Comparison of ENCODE assay signal across 8 cellular contexts in genomic region chr10:71621783-71622526, GRCh38.
DNase-seq lines count a peak whose midpoint lies in the region; ATAC-seq and TF ChIP-seq lines count a peak whose summit lies in the region.

No MANE protein-coding gene starts in this region.

- no peak overlapping the region for H3K27ac Mint-ChIP-seq in activated naive CD4-positive, alpha-beta T cell treated with anti-CD3 and anti-CD28 coated beads, Interleukin-2, amount 50 U/mL, for 72 hours

- H3K27ac ChIP-seq in heart left ventricle (peak overlapping the region in 2 of 12 donors; percentile 8 to 9), psoas muscle (no peak overlapping the region)

- H3K9ac ChIP-seq in adipocyte (ENCODE audit: low read length) = peak overlapping the region; percentile 77

- WGBS in heart left ventricle, 4 donors = 58 to 75% (median 64%) methylated on average over 11 of the region's 11 CpGs
- WGBS in psoas muscle, 3 donors = 45 to 67% (median 51%) methylated on average over 11 of the region's 11 CpGs

- H3K36me3 ChIP-seq in adipocyte (ENCODE audit: control insufficient read depth, insufficient read depth, low read length, severe bottlenecking) (no peaks in the 10 kb centered on the region), heart left ventricle (no peaks in the 10 kb centered on the region), psoas muscle (ENCODE audit: insufficient read depth in 1 of 2, low read depth in 1 of 2) (no peaks in the 10 kb centered on the region)

- H3K4me1 ChIP-seq in adipocyte (ENCODE audit: control insufficient read depth, insufficient read depth, low read length) (peaks cover 44% of the 10 kb centered on the region), heart left ventricle (peaks cover 0 to 34% (median 18%) of the 10 kb centered on the region in 12 donors), psoas muscle (no peaks in the 10 kb centered on the region)

- ATAC-seq in heart left ventricle = peak in 3 of 4 donors; percentile 33 to 72 (median 63)
- ATAC-seq in psoas muscle = peak in 3 of 4 donors; percentile 49 to 56 (median 54)
- no peak for ATAC-seq in activated naive CD4-positive, alpha-beta T cell treated with anti-CD3 and anti-CD28 coated beads, Interleukin-2, amount 50 U/mL, for 72 hours
- ATAC-seq in GM21825 (IDR thresholded peaks at IDR 0.05; ENCODE audit: unreplicated experiment) = no peak

- TF ChIP-seq CTCF in heart left ventricle (IDR thresholded peaks at IDR 0.05) (no peak), psoas muscle (IDR thresholded peaks at IDR 0.05) (no peak)

- H3K36me3 Mint-ChIP-seq in activated naive CD4-positive, alpha-beta T cell treated with anti-CD3 and anti-CD28 coated beads, Interleukin-2, amount 50 U/mL, for 72 hours = no peaks in the 10 kb centered on the region

- H3K4me3 ChIP-seq in adipocyte (ENCODE audit: low read length) (peak overlapping the region; percentile 51), heart left ventricle (no peak overlapping the region), psoas muscle (no peak overlapping the region)

- no peaks in the 10 kb centered on the region for H3K9me3 Mint-ChIP-seq in activated naive CD4-positive, alpha-beta T cell treated with anti-CD3 and anti-CD28 coated beads, Interleukin-2, amount 50 U/mL, for 72 hours

- DNase-seq in G401 (ENCODE audit: low spot score) = peak; percentile 48
- peak; percentile 71 for DNase-seq in adipocyte (ENCODE audit: low read depth)
- peak in 2 of 5 donors; percentile 42 to 60 for DNase-seq in heart left ventricle
- DNase-seq in psoas muscle = peak in 1 of 2 donors; percentile 41
- no peak for DNase-seq in putamen (ENCODE audit: low spot score)
- no peak for DNase-seq in cerebellar nuclear complex (lab: John Stamatoyannopoulos, UW)
- no peak for DNase-seq in activated naive CD4-positive, alpha-beta T cell treated with anti-CD3 and anti-CD28 coated beads, Interleukin-2, amount 50 U/mL, for 72 hours (ENCODE audit: low spot score in 2 of 2)

- intact Hi-C loops in heart left ventricle (cut with DNase I) (no loop called here), psoas muscle (cut with DNase I) (no loop called here)

- TF ChIP-seq POLR2A in heart left ventricle (IDR thresholded peaks at IDR 0.05) = no peak

- in situ Hi-C loops in G401 (cut with HindIII; ENCODE audit: low sequenced_read_pairs) = no loop called here

- H3K27me3 ChIP-seq in adipocyte (replicated peaks; ENCODE audit: control insufficient read depth, insufficient read depth, low read length) (no peaks in the 10 kb centered on the region), heart left ventricle (no peaks in the 10 kb centered on the region), psoas muscle (ENCODE audit: insufficient read depth in 3 of 3, low read length in 2 of 3) (no peaks in the 10 kb centered on the region)

- H3K9me3 ChIP-seq in adipocyte (ENCODE audit: control insufficient read depth, low read length) (peaks cover 6% of the 10 kb centered on the region), heart left ventricle (no peaks in the 10 kb centered on the region), psoas muscle (no peaks in the 10 kb centered on the region)

Comparison
In these comparisons a context has a peak if more than half of its experiments do, and no peak if none do; other contexts are left out.
1. DNase-seq: peak in G401 (single experiment) and adipocyte (single experiment); none in putamen (single experiment), cerebellar nuclear complex (0 of 2) and activated naive CD4-positive, alpha-beta T cell treated with anti-CD3 and anti-CD28 coated beads, Interleukin-2, amount 50 U/mL, for 72 hours (0 of 2).
2. ATAC-seq: peak in heart left ventricle (3 of 4) and psoas muscle (3 of 4); none in activated naive CD4-positive, alpha-beta T cell treated with anti-CD3 and anti-CD28 coated beads, Interleukin-2, amount 50 U/mL, for 72 hours (0 of 2) and GM21825 (single experiment).